ENCODE assay signal across 16 cellular contexts in genomic region chr5:139812323-139812722, GRCh38. TPM values are rescaled to one million over a fixed set of nuclear protein-coding genes. Genes with fewer than 3 reads are reported as not detected.
DNase-seq lines count a peak whose midpoint lies in the region; ATAC-seq, FAIRE-seq and TF ChIP-seq lines count a peak whose summit lies in the region.
"Had no signal": no experiment of that assay in that cellular context is flagged by ENCODE, and none has a peak within 500 bp of the region (broad histone marks: within the 10 kb centered on the region; RNA-seq: fewer than 3 reads in every experiment).

No MANE protein-coding gene starts in this region.

- TF ChIP-seq RAD21 in K562 (CRISPR knock-in tag; conservative IDR thresholded peaks at IDR 0.05 in 1 of 2, IDR thresholded peaks at IDR 0.05 in 1 of 2) = no peak

- H3K4me1 ChIP-seq in RWPE2 (ENCODE audit: insufficient read depth, poor library complexity, severe bottlenecking) (no peaks in the 10 kb centered on the region), K562 (replicated peaks in 1 of 2; ENCODE audit: control insufficient read depth in 2 of 2, insufficient read depth in 2 of 2, low read length in 2 of 2) (peaks cover 0 to 7% of the 10 kb centered on the region in 2 experiments; a peak in 1 of 5 replicates)
- H3K4me1 ChIP-seq: BLaER1 treated with 17β-estradiol and CSF1 and Interleukin-3, amounts not matched to agents 10 nM and 100 nM had no signal

- peaks cover 12% of the 10 kb centered on the region for H4K20me1 ChIP-seq in K562 (replicated peaks; ENCODE audit: control insufficient read depth, insufficient read depth, low read length)

- ATAC-seq in RWPE2 (ENCODE audit: low read depth) = no peak
- no peak for ATAC-seq in K562
- no peak for ATAC-seq in HG03354 (IDR thresholded peaks at IDR 0.05; ENCODE audit: poor library complexity, severe bottlenecking, unreplicated experiment)
- no peak for ATAC-seq in HG03571 (IDR thresholded peaks at IDR 0.05; ENCODE audit: unreplicated experiment)
- ATAC-seq: CD8-positive, alpha-beta T cell had no signal

- in situ Hi-C loops in K562 (cut with MboI) = no loop called here

- no peak overlapping the region for H2AFZ ChIP-seq in K562 (ENCODE audit: low read depth, low read length)

- no peak overlapping the region for H3K4me2 ChIP-seq in K562 (ENCODE audit: insufficient read depth, low read length)
- H3K4me2 ChIP-seq: BLaER1 treated with 17β-estradiol and CSF1 and Interleukin-3, amounts not matched to agents 10 nM and 100 nM had no signal

- H3K27me3 Mint-ChIP-seq in osteocyte (ENCODE audit: unreplicated experiment) = peaks cover 26% of the 10 kb centered on the region

- no peaks in the 10 kb centered on the region for H3K27me3 ChIP-seq in RWPE2 (ENCODE audit: insufficient read depth, poor library complexity, severe bottlenecking)
- peaks cover 18 to 76% of the 10 kb centered on the region in 2 experiments; a peak in 4 of 5 replicates for H3K27me3 ChIP-seq in K562 (ENCODE audit: control insufficient read depth in 2 of 2, insufficient read depth in 2 of 2, low read length in 2 of 2)
- no peaks in the 10 kb centered on the region for H3K27me3 ChIP-seq in layer of hippocampus (ENCODE audit: control insufficient read depth, insufficient read depth, low read length)
- H3K27me3 ChIP-seq: BLaER1 treated with 17β-estradiol and CSF1 and Interleukin-3, amounts not matched to agents 10 nM and 100 nM had no signal

- no peaks in the 10 kb centered on the region for H3K9me3 Mint-ChIP-seq in osteocyte (ENCODE audit: unreplicated experiment)
- H3K9me3 Mint-ChIP-seq: CD8-positive, alpha-beta T cell had no signal

- H3K9me1 ChIP-seq in K562 (ENCODE audit: control insufficient read depth, insufficient read depth, low read length) = no peaks in the 10 kb centered on the region

- no TSS peak for BruUV-seq in K562 (replicated peaks; lab: Mats Ljungman, UMichigan)

- no peak overlapping the region for H3K4me3 Mint-ChIP-seq in osteocyte (ENCODE audit: unreplicated experiment)
- H3K4me3 Mint-ChIP-seq: B cell; CD8-positive, alpha-beta T cell had no signal

- TF ChIP-seq CTCF in RWPE2 (IDR thresholded peaks at IDR 0.05; ENCODE audit: poor library complexity, severe bottlenecking) (no peak), K562 (IDR thresholded peaks at IDR 0.05 in 2 of 3, conservative IDR thresholded peaks at IDR 0.05 in 1 of 3; ENCODE audit: insufficient read depth in 2 of 3, low read depth in 1 of 3, low read length in 3 of 3) (no peak), osteocyte (IDR thresholded peaks at IDR 0.05) (no peak)

- CTCF ChIA-PET in K562 (lab: Yijun Ruan, JAX; ENCODE audit: low intra/inter-chr PET ratio) = no interaction called here

- H3K9ac ChIP-seq in K562 (ENCODE audit: insufficient read depth in 1 of 2, low read depth in 2 of 2, low read length in 2 of 2) = no peak overlapping the region
- H3K9ac ChIP-seq: BLaER1 treated with 17β-estradiol and CSF1 and Interleukin-3, amounts not matched to agents 10 nM and 100 nM had no signal

- DNase-seq in RWPE2 (ENCODE audit: low spot score) = peak; percentile 34
- DNase-seq in K562 (ENCODE audit: extremely low read depth in 1 of 4, low spot score in 3 of 4) = no peak
- DNase-seq in posterior vena cava (ENCODE audit: low spot score) = peak; percentile 55
- DNase-seq in substantia nigra (lab: John Stamatoyannopoulos, UW) = no peak
- DNase-seq in osteocyte (ENCODE audit: extremely low spot score, unreplicated experiment) = no peak
- DNase-seq: Calu3; CD8-positive, alpha-beta T cell; DMS79 treated with DMSO at 0.1 percent for 48 hours; GF-D8; GOT3 had no signal

- intact Hi-C loops in K562 (cut with micrococcal nuclease) (no loop called here), posterior vena cava (cut with DNase I) (no loop called here)

- H3K27ac Mint-ChIP-seq in osteocyte (ENCODE audit: unreplicated experiment) = no peak overlapping the region
- H3K27ac Mint-ChIP-seq: B cell; CD8-positive, alpha-beta T cell had no signal

- H3K36me3 ChIP-seq in RWPE2 (ENCODE audit: low read depth) = no peaks in the 10 kb centered on the region
- H3K36me3 ChIP-seq in K562 (ENCODE audit: control insufficient read depth, insufficient read depth, low read length) = no peaks in the 10 kb centered on the region
- H3K36me3 ChIP-seq: BLaER1 treated with 17β-estradiol and CSF1 and Interleukin-3, amounts not matched to agents 10 nM and 100 nM had no signal

- no peaks in the 10 kb centered on the region for H3K79me2 ChIP-seq in K562 (ENCODE audit: control insufficient read depth, insufficient read depth, low read length)

- POLR2A ChIA-PET in K562 (lab: Yijun Ruan, JAX) = interaction anchor here (1.1 kb wide), 1 partner anchor 9 kb away, joined by 3 read pairs; no protein-coding TSS in a partner anchor

- no peaks in the 10 kb centered on the region for H3K9me3 ChIP-seq in RWPE2 (ENCODE audit: severe bottlenecking)
- H3K9me3 ChIP-seq in K562 (replicated peaks; ENCODE audit: control insufficient read depth, insufficient read depth, low read depth, low read length) = no peaks in the 10 kb centered on the region

- no peaks in the 10 kb centered on the region for H3K36me3 Mint-ChIP-seq in osteocyte (ENCODE audit: unreplicated experiment)
- H3K36me3 Mint-ChIP-seq: CD8-positive, alpha-beta T cell had no signal

- TF ChIP-seq POLR2A in K562 (conservative IDR thresholded peaks at IDR 0.05) = no peak

- 2% methylated on average over 5 of the region's 5 CpGs for WGBS in K562 (ENCODE audit: insufficient coverage, low coverage, missing lambda C conversion rate)

- H3K4me1 Mint-ChIP-seq in osteocyte (ENCODE audit: unreplicated experiment) = no peaks in the 10 kb centered on the region
- H3K4me1 Mint-ChIP-seq: B cell had no signal

- no peak for FAIRE-seq in K562 (lab: Jason Lieb, UNC)

- TF ChIP-seq EP300 in K562 (IDR thresholded peaks at IDR 0.05; ENCODE audit: low read length) = no peak

- H3K27ac ChIP-seq in RWPE2 (ENCODE audit: poor library complexity, severe bottlenecking) = no peak overlapping the region
- H3K27ac ChIP-seq in K562 (ENCODE audit: extremely low read depth, low read depth, low read length) = no peak overlapping the region
- H3K27ac ChIP-seq in layer of hippocampus (ENCODE audit: low read depth, low read length) = peak overlapping the region; percentile 25
- no peak overlapping the region for H3K27ac ChIP-seq in substantia nigra (ENCODE audit: low read depth, low read length, poor library complexity, severe bottlenecking)
- H3K27ac ChIP-seq: BLaER1 treated with 17β-estradiol and CSF1 and Interleukin-3, amounts not matched to agents 10 nM and 100 nM had no signal

- H3K4me3 ChIP-seq in RWPE2 (ENCODE audit: severe bottlenecking) (no peak overlapping the region), K562 (no peak overlapping the region)
- H3K4me3 ChIP-seq: BLaER1 treated with 17β-estradiol and CSF1 and Interleukin-3, amounts not matched to agents 10 nM and 100 nM had no signal

TF ChIP-seq in K562, 482 proteins besides CTCF, POLR2A, EP300 and RAD21 (continues in another document):
- TF ChIP-seq ZKSCAN1 (IDR thresholded peaks at IDR 0.05; ENCODE audit: low read depth, low read length) = peak; percentile 68; the same call in 1 of the 2 replicates
- no peak for TF ChIP-seq THRAP3 (IDR thresholded peaks at IDR 0.05; ENCODE audit: borderline replicate concordance)
- TF ChIP-seq MED1 (CRISPR knock-in tag; IDR thresholded peaks at IDR 0.05; ENCODE audit: borderline replicate concordance) = no peak
- TF ChIP-seq NCOA4 (IDR thresholded peaks at IDR 0.05; ENCODE audit: partially characterized antibody) = no peak

RNA-seq across cellular contexts. Expression of gene PSD2, which starts 16.7 kb away (rescaled TPM):
- total RNA-seq in K562 (2011; cell fraction: chromatin; rRNA removed; ENCODE audit: low replicate concordance) = 0.09 TPM in 2 replicates
- total RNA-seq in K562 (2011; cell fraction: nucleolus; rRNA removed) = under 0.01 TPM in 1 of 2 replicates, not detected in the other
- not detected in 2 replicates for total RNA-seq in K562 (2011; cell fraction: nucleoplasm; rRNA removed)
- 0.09 TPM in 1 of 2 replicates, not detected in the other for total RNA-seq in K562 (2014; rRNA removed)
- total RNA-seq in K562 (2014; rRNA removed; fragmentation: Illumina TruSeq; extraction: Trizol) = not detected in 2 replicates
- total RNA-seq in K562 (2015; rRNA removed; fragmentation: Illumina TruSeq; extraction: Trizol) = not detected in 2 replicates
- total RNA-seq in K562 (2021) = 0.04 and 0.07 TPM in 2 replicates
- polyA plus RNA-seq in K562 (2011; rRNA removed) = 0.04 and 0.11 TPM in 2 replicates
- polyA plus RNA-seq in K562 (2011; cell fraction: cytosol; rRNA removed) = 0.09 TPM in 1 of 2 replicates, not detected in the other
- 0.18 and 0.29 TPM in 2 replicates for polyA plus RNA-seq in K562 (2011; cell fraction: nucleus; rRNA removed)
- polyA plus RNA-seq in K562 (2012) = 0.01 and 0.06 TPM in 2 replicates
- polyA plus RNA-seq in K562 (2014; fragmentation: Illumina TruSeq; extraction: Trizol) = 0.01 TPM in 1 of 2 replicates, not detected in the other
- polyA plus RNA-seq in K562 (2014; fragmentation: Nextera tagmentation; extraction: Ambion mirVana) = not detected
- polyA plus RNA-seq in K562 (2014; rRNA removed) = 0.01 TPM in 1 of 2 replicates, not detected in the other
- 0.03 TPM in 1 of 2 replicates, not detected in the other for polyA minus RNA-seq in K562 (2011; rRNA and poly(A)+ RNA removed)
- not detected in 2 replicates for polyA minus RNA-seq in K562 (2011; cell fraction: cytosol; rRNA and poly(A)+ RNA removed)
- polyA minus RNA-seq in K562 (2011; cell fraction: nucleus; rRNA and poly(A)+ RNA removed) = 0.11 TPM in 1 of 2 replicates, not detected in the other
- under 1 TPM; 0.14 TPM for total RNA-seq in posterior vena cava
- total RNA-seq in osteocyte = 0.57 and 0.62 TPM in 2 replicates
- total RNA-seq: Calu3, HT-29 had no signal

Comparison
In these comparisons a context has a peak if more than half of its experiments do, and no peak if none do; other contexts are left out.
1. DNase-seq: peak in RWPE2 (single experiment) and posterior vena cava (single experiment); none in K562 (0 of 4), substantia nigra (0 of 49) and osteocyte (single experiment).